ENCODE assay signal across 17 cellular contexts in the genomic region with DNA sequence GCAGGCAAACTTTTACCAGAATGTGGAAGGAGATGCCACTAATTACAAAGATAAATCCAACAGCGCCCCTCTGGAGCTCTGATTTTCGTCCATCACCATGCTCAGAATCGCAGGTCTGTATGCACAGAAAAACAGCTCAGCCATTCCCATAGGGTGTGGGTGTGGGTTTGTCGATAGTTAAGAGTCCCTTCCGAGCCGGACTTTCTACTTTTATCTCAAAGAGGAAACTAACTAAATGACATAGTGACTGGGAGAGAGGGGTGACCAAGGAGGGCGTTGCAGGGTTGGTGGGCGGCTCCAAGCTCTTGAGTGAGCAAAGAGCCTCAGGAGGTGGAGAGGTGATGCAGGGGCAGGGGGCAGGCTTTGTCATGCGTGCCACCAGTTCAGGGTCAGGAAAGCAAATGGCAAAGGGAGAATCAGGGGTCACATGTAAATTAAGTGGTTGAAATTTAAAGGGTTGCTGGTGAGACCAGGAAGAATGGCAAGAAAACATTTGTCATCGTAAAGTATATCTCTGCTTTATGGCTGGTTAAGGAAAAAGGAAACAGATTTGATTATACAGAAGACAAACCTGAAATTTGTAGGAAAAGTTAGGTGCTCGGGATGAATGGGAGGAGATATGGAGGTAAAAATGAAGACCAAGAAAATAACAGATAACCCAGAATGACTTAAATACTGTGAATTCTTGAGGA.
"Had no signal": no experiment of that assay in that cellular context is flagged by ENCODE, and none has a peak within 500 bp of the region (broad histone marks: within the 10 kb centered on the region; RNA-seq: fewer than 3 reads in every experiment).

No MANE protein-coding gene starts in this region.

- H3K4me1 Mint-ChIP-seq: activated T-helper 17 cell treated with anti-CD3 and anti-CD28 coated beads, Interleukin-2, amount 50 U/mL, for 72 hours had no signal

- H3K27me3 ChIP-seq: heart left ventricle, testis, vagina had no signal

- DNase-seq: activated CD4-positive, alpha-beta T cell treated with anti-CD3 and anti-CD28 coated beads for 1 hour; activated T-cell treated with anti-CD3 and anti-CD28 coated beads, Interleukin-2, amount 50 U/mL, for 1 hour; central memory CD4-positive, alpha-beta T cell; heart left ventricle; kidney glomerular epithelial cell; left ventricle myocardium inferior; midbrain; stimulated activated CD4-positive, alpha-beta T cell treated with anti-CD3 and anti-CD28 coated beads, Interleukin-4, amount 100 ng/mL, for 1 hour; stimulated activated naive CD4-positive, alpha-beta T cell; T-helper 1 cell; testis; WERI-Rb-1 had no signal

- H3K4me3 Mint-ChIP-seq: activated T-helper 17 cell treated with anti-CD3 and anti-CD28 coated beads, Interleukin-2, amount 50 U/mL, for 72 hours; nephron had no signal

- H3K36me3 ChIP-seq: heart left ventricle, left ventricle myocardium inferior, vagina, WERI-Rb-1 had no signal

- H3K4me1 ChIP-seq: vagina had no signal

- H3K27ac ChIP-seq: heart left ventricle, left ventricle myocardium inferior, testis, vagina, WERI-Rb-1 had no signal

- H3K36me3 Mint-ChIP-seq: activated naive CD4-positive, alpha-beta T cell treated with anti-CD3 and anti-CD28 coated beads, Interleukin-2, amount 50 U/mL, for 72 hours had no signal

- H3K27ac Mint-ChIP-seq: activated T-helper 17 cell treated with anti-CD3 and anti-CD28 coated beads, Interleukin-2, amount 50 U/mL, for 72 hours; nephron had no signal

- H3K9me3 Mint-ChIP-seq: activated naive CD4-positive, alpha-beta T cell treated with anti-CD3 and anti-CD28 coated beads, Interleukin-2, amount 50 U/mL, for 72 hours; activated T-helper 17 cell treated with anti-CD3 and anti-CD28 coated beads, Interleukin-2, amount 50 U/mL, for 72 hours had no signal

- ATAC-seq: activated naive CD4-positive, alpha-beta T cell treated with anti-CD3 and anti-CD28 coated beads, Interleukin-2, amount 50 U/mL, for 72 hours; activated T-helper 17 cell treated with anti-CD3 and anti-CD28 coated beads, Interleukin-2, amount 50 U/mL, for 72 hours; heart left ventricle; sciatic nerve had no signal

- H3K9me3 ChIP-seq: heart left ventricle, left ventricle myocardium inferior, testis, vagina had no signal

- H3K4me3 ChIP-seq: heart left ventricle, left ventricle myocardium inferior, testis, vagina had no signal
